Comparison of ENCODE assay signal across 8 cellular contexts in the genomic region with DNA sequence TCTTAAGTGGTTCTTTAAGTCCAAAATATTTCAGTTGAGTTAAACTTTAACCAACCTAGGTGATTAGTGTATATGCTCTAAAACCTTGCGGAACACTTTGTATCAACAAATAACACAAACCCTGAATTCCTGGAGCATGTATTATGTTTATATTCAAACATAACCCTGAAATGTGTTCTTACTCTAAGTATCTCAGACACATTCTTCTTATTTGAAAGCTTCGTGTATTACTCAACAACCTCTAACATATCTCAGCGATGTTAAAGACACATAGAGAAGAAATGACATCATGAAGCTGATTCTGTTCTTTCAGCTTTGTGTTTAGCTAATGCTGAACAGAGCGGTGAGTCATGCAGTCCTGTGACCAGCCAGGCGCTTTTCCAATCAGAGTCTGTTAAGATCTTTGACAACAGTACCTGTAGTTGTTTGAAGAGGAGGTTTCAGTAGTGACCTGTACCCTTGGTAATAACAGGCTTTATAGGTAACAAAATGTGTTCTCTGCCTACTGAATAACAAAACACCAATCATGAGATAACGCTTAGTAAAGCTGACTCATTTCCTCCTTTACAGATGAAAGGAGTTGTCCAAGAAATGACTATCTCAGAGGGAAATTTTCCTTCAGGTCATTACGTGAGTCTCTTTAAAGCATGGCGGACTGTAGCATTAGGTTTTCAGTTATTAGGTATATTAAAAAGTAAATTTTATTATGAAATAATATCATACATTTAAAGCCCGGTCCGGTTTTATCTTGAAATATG.
A peak's percentile ranks its signal among the peaks of the same experiment; 100 is the strongest.
DNase-seq lines count a peak whose midpoint lies in the region; ATAC-seq, FAIRE-seq and TF ChIP-seq lines count a peak whose summit lies in the region.

No MANE protein-coding gene starts in this region.

- peak overlapping the region; percentile 92 for H3K27ac Mint-ChIP-seq in activated T-helper 1 cell treated with anti-CD3 and anti-CD28 coated beads, Interleukin-12 subunit alpha, Interleukin-12 subunit beta, Interleukin-2, Interleukin-4 antibody, amounts not matched to agents 30 ng/mL and 10 ng/mL and 1 ng/mL, durations not matched to agents 14 hours and 24 hours and 36 hours

- ATAC-seq in HG02973 (IDR thresholded peaks at IDR 0.05; ENCODE audit: unreplicated experiment) (peak; percentile 90), pancreas (peak; percentile 86 to 92 (median 90)), aorta (ENCODE audit: low FRiP score) (peak; percentile 92)

- no peak for TF ChIP-seq CTCF in fibroblast of villous mesenchyme (IDR thresholded peaks at IDR 0.05; ENCODE audit: insufficient read depth, low read depth, low read length)
- no peak for TF ChIP-seq CTCF in pancreas (IDR thresholded peaks at IDR 0.05)

- no peaks in the 10 kb centered on the region for H3K27me3 ChIP-seq in pancreas
- H3K27me3 ChIP-seq in aorta (ENCODE audit: control insufficient read depth in 1 of 2, insufficient read depth in 2 of 2, low read length in 1 of 2), result no peaks in the 10 kb centered on the region

- H3K36me3 Mint-ChIP-seq in activated T-helper 1 cell treated with anti-CD3 and anti-CD28 coated beads, Interleukin-12 subunit alpha, Interleukin-12 subunit beta, Interleukin-2, Interleukin-4 antibody, amounts not matched to agents 30 ng/mL and 10 ng/mL and 1 ng/mL, durations not matched to agents 14 hours and 24 hours and 36 hours (ENCODE audit: low read depth), result peaks cover 2% of the 10 kb centered on the region

- H3K36me3 ChIP-seq in pancreas (no peaks in the 10 kb centered on the region), aorta (ENCODE audit: control insufficient read depth in 1 of 2, insufficient read depth in 2 of 2, low read length in 1 of 2) (no peaks in the 10 kb centered on the region)

- peaks cover 7% of the 10 kb centered on the region for H3K9me3 Mint-ChIP-seq in activated T-helper 1 cell treated with anti-CD3 and anti-CD28 coated beads, Interleukin-12 subunit alpha, Interleukin-12 subunit beta, Interleukin-2, Interleukin-4 antibody, amounts not matched to agents 30 ng/mL and 10 ng/mL and 1 ng/mL, durations not matched to agents 14 hours and 24 hours and 36 hours

- H3K27ac ChIP-seq in pancreas (peak overlapping the region; percentile 60 to 96 (median 84)), aorta (ENCODE audit: low read depth in 1 of 2, low read length in 2 of 2) (peak overlapping the region; percentile 20 to 73)

- peak; percentile 98 for FAIRE-seq in pancreas (lab: Jason Lieb, UNC)

- H3K27me3 Mint-ChIP-seq in activated T-helper 1 cell treated with anti-CD3 and anti-CD28 coated beads, Interleukin-12 subunit alpha, Interleukin-12 subunit beta, Interleukin-2, Interleukin-4 antibody, amounts not matched to agents 30 ng/mL and 10 ng/mL and 1 ng/mL, durations not matched to agents 14 hours and 24 hours and 36 hours (ENCODE audit: insufficient read depth), result no peaks in the 10 kb centered on the region

- H3K4me1 Mint-ChIP-seq in activated T-helper 1 cell treated with anti-CD3 and anti-CD28 coated beads, Interleukin-12 subunit alpha, Interleukin-12 subunit beta, Interleukin-2, Interleukin-4 antibody, amounts not matched to agents 30 ng/mL and 10 ng/mL and 1 ng/mL, durations not matched to agents 14 hours and 24 hours and 36 hours (ENCODE audit: low read depth), result peaks cover 37% of the 10 kb centered on the region

- intact Hi-C loops in activated T-helper 1 cell treated with anti-CD3 and anti-CD28 coated beads, Interleukin-12 subunit alpha, Interleukin-12 subunit beta, Interleukin-2, Interleukin-4 antibody, amounts not matched to agents 30 ng/mL and 10 ng/mL and 1 ng/mL, durations not matched to agents 14 hours and 24 hours and 36 hours (cut with micrococcal nuclease), result loop anchor here (1.0 to 5.0 kb wide), 9 partner anchors 13 to 279 kb away; no protein-coding TSS in a partner anchor
- intact Hi-C loops in pancreas (cut with DNase I) (no loop called here), aorta (cut with DNase I) (loop anchor here (2.0 to 5.0 kb wide), 5 partner anchors 34 to 85 kb away; partner anchors contain the start of gene KLF6 (in 1 of the 2))

- H3K4me1 ChIP-seq in pancreas, result peaks cover 20 to 34% (median 28%) of the 10 kb centered on the region in 3 donors
- peaks cover 0 to 5% of the 10 kb centered on the region in 2 donors for H3K4me1 ChIP-seq in aorta (ENCODE audit: control insufficient read depth in 1 of 2, insufficient read depth in 2 of 2, low read length in 2 of 2)

- peak overlapping the region; percentile 52 for H3K4me3 Mint-ChIP-seq in activated T-helper 1 cell treated with anti-CD3 and anti-CD28 coated beads, Interleukin-12 subunit alpha, Interleukin-12 subunit beta, Interleukin-2, Interleukin-4 antibody, amounts not matched to agents 30 ng/mL and 10 ng/mL and 1 ng/mL, durations not matched to agents 14 hours and 24 hours and 36 hours

- H3K4me3 ChIP-seq in fibroblast of villous mesenchyme (ENCODE audit: low read depth, low read length), result no peak overlapping the region
- peak overlapping the region in 1 of 4 donors; percentile 6 for H3K4me3 ChIP-seq in pancreas
- H3K4me3 ChIP-seq in aorta (ENCODE audit: low read length in 2 of 2), result no peak overlapping the region

- DNase-seq in activated naive CD4-positive, alpha-beta T cell treated with Interleukin-2 at 50 U/mL for 16 hours, result peak; percentile 75
- no peak for DNase-seq in activated naive CD4-positive, alpha-beta T cell (lab: John Stamatoyannopoulos, UW)
- DNase-seq in NCI-H748 treated with DMSO at 0.1 percent for 48 hours (lab: John Stamatoyannopoulos, UW) (peak; percentile 70), fibroblast of villous mesenchyme (ENCODE audit: low read depth) (peak; percentile 99), pancreas (peak; percentile 65 to 93 (median 86)), aorta (peak; percentile 84 to 85)
- DNase-seq in activated T-helper 1 cell treated with anti-CD3 and anti-CD28 coated beads, Interleukin-12 subunit alpha, Interleukin-12 subunit beta, Interleukin-2, Interleukin-4 antibody, amounts not matched to agents 30 ng/mL and 10 ng/mL and 1 ng/mL, durations not matched to agents 14 hours and 24 hours and 36 hours (ENCODE audit: low spot score), result peak; percentile 58

- 14 to 15% methylated on average over 10 of the region's 10 CpGs for WGBS in pancreas, 2 donors
- WGBS in aorta, 2 donors, result 16 to 18% methylated on average over 10 of the region's 10 CpGs

- H3K9me3 ChIP-seq in pancreas (no peaks in the 10 kb centered on the region), aorta (ENCODE audit: control insufficient read depth, low read length) (no peaks in the 10 kb centered on the region)

Comparison
In these comparisons a context has a peak if more than half of its experiments do, and no peak if none do; other contexts are left out.
1. DNase-seq: peak in activated naive CD4-positive, alpha-beta T cell treated with Interleukin-2 at 50 U/mL for 16 hours (single experiment), NCI-H748 treated with DMSO at 0.1 percent for 48 hours (single experiment), activated T-helper 1 cell treated with anti-CD3 and anti-CD28 coated beads, Interleukin-12 subunit alpha, Interleukin-12 subunit beta, Interleukin-2, Interleukin-4 antibody, amounts not matched to agents 30 ng/mL and 10 ng/mL and 1 ng/mL, durations not matched to agents 14 hours and 24 hours and 36 hours (single experiment), fibroblast of villous mesenchyme (single experiment), pancreas (6 of 6) and aorta (2 of 2); none in activated naive CD4-positive, alpha-beta T cell (0 of 4).
2. intact Hi-C loops: an anchor here in activated T-helper 1 cell treated with anti-CD3 and anti-CD28 coated beads, Interleukin-12 subunit alpha, Interleukin-12 subunit beta, Interleukin-2, Interleukin-4 antibody, amounts not matched to agents 30 ng/mL and 10 ng/mL and 1 ng/mL, durations not matched to agents 14 hours and 24 hours and 36 hours (1.0 to 5.0 kb wide) and aorta (2.0 to 5.0 kb wide); none called in pancreas.
3. Peak in every context shown above with its lines, with median percentiles within 50 percentile points of each other: ATAC-seq.